Comparison of ENCODE assay signal across 12 cellular contexts in genomic region chr2:68237976-68238580, GRCh38. TPM values are rescaled to one million over a fixed set of nuclear protein-coding genes. Genes with fewer than 3 reads are reported as not detected.
DNase-seq lines count a peak whose midpoint lies in the region; ATAC-seq, FAIRE-seq and TF ChIP-seq lines count a peak whose summit lies in the region.
"Had no signal": no experiment of that assay in that cellular context is flagged by ENCODE, and none has a peak within 500 bp of the region (broad histone marks: within the 10 kb centered on the region; RNA-seq: fewer than 3 reads in every experiment).

No MANE protein-coding gene starts in this region.

- no peak overlapping the region for H2BK5ac ChIP-seq in mesendoderm (ENCODE audit: low read length)

- H3K56ac ChIP-seq in mesendoderm (ENCODE audit: low read length): no peak overlapping the region

- H3K4me3 ChIP-seq in keratinocyte (ENCODE audit: control insufficient read depth in 2 of 3, extremely low read depth in 1 of 3, insufficient read depth in 2 of 3, low read depth in 1 of 3, low read length in 3 of 3) (no peak overlapping the region), stomach smooth muscle (ENCODE audit: low read length in 2 of 2) (peak overlapping the region in 1 of 2 donors; percentile 23), mesendoderm (ENCODE audit: low read length) (no peak overlapping the region)
- H3K4me3 ChIP-seq: esophagus squamous epithelium had no signal

- no peak for DNase-seq in Right ventricle myocardium superior
- no peak for DNase-seq in Right ventricle myocardium inferior (ENCODE audit: missing footprints)
- DNase-seq in keratinocyte (ENCODE audit: low read depth, low spot score): no peak
- no peak for DNase-seq in mesendoderm
- DNase-seq: esophagus squamous epithelium, NCI-H1092, NCI-H510A treated with DMSO at 0.1 percent for 48 hours had no signal

- no peak overlapping the region for H4K5ac ChIP-seq in mesendoderm (ENCODE audit: low read length)

- H3K27ac ChIP-seq in VCaP: 0 out of 2 replicates have a peak overlapping the region, but pooled peaks have one; percentile 1
- peak overlapping the region; percentile 18 for H3K27ac ChIP-seq in keratinocyte (ENCODE audit: control insufficient read depth, insufficient read depth, low read length)
- peak overlapping the region; percentile 4 for H3K27ac ChIP-seq in stomach smooth muscle (ENCODE audit: low read length)
- H3K27ac ChIP-seq in mesendoderm (ENCODE audit: low read depth, low read length): no peak overlapping the region
- H3K27ac ChIP-seq: parathyroid adenoma had no signal

- H3K4me1 ChIP-seq in keratinocyte (ENCODE audit: control insufficient read depth, extremely low read depth, insufficient read depth, low read length): peaks cover 52% of the 10 kb centered on the region
- peaks cover 10% of the 10 kb centered on the region for H3K4me1 ChIP-seq in stomach smooth muscle (ENCODE audit: control insufficient read depth, insufficient read depth, low read length)
- no peaks in the 10 kb centered on the region for H3K4me1 ChIP-seq in mesendoderm (ENCODE audit: control insufficient read depth, low read depth, low read length)

- peak; percentile 49 for ATAC-seq in Right ventricle myocardium superior (ENCODE audit: poor library complexity)
- ATAC-seq in Right ventricle myocardium inferior: no peak
- ATAC-seq in HG02870 (IDR thresholded peaks at IDR 0.05; ENCODE audit: unreplicated experiment): no peak
- no peak for ATAC-seq in GM21576 (IDR thresholded peaks at IDR 0.05; ENCODE audit: unreplicated experiment)

- no CpG with 5 or more reads among the region's 4 CpGs for WGBS in mesendoderm (ENCODE audit: extremely low coverage, insufficient coverage, low lambda C conversion rate)

- no peak overlapping the region for H2BK120ac ChIP-seq in mesendoderm (ENCODE audit: low read depth, low read length)

- no peak overlapping the region for H3K9ac ChIP-seq in keratinocyte (ENCODE audit: control insufficient read depth, extremely low read depth, insufficient read depth, low read length)
- no peak overlapping the region for H3K9ac ChIP-seq in stomach smooth muscle (ENCODE audit: low read length in 2 of 2)
- no peak overlapping the region for H3K9ac ChIP-seq in mesendoderm (ENCODE audit: low read length)
- H3K9ac ChIP-seq: parathyroid adenoma had no signal

- H3K27me3 ChIP-seq in keratinocyte (ENCODE audit: control insufficient read depth, extremely low read depth, insufficient read depth, low read length): no peaks in the 10 kb centered on the region
- H3K27me3 ChIP-seq in stomach smooth muscle (ENCODE audit: control insufficient read depth in 1 of 2, insufficient read depth in 2 of 2, low read length in 2 of 2): no peaks in the 10 kb centered on the region
- H3K27me3 ChIP-seq in mesendoderm (ENCODE audit: insufficient read depth, low read length, poor library complexity): no peaks in the 10 kb centered on the region
- H3K27me3 ChIP-seq: esophagus squamous epithelium had no signal

- intact Hi-C loops in Right ventricle myocardium superior (cut with DNase I): loop anchor here (5.0 kb wide), 1 partner anchor 41 kb away; no protein-coding TSS in a partner anchor
- intact Hi-C loops in Right ventricle myocardium inferior (cut with DNase I): no loop called here

- H3K36me3 ChIP-seq in keratinocyte (ENCODE audit: control insufficient read depth in 2 of 2, extremely low read depth in 1 of 2, insufficient read depth in 2 of 2, low read length in 2 of 2) (peaks cover 0 to 3% of the 10 kb centered on the region in 2 experiments), stomach smooth muscle (ENCODE audit: control insufficient read depth in 2 of 2, insufficient read depth in 2 of 2, low read length in 2 of 2) (no peaks in the 10 kb centered on the region), mesendoderm (ENCODE audit: control insufficient read depth, insufficient read depth, low read length) (no peaks in the 10 kb centered on the region)
- H3K36me3 ChIP-seq: esophagus squamous epithelium had no signal

- H4K20me1 ChIP-seq in keratinocyte (ENCODE audit: control insufficient read depth, extremely low read depth, insufficient read depth, low read length): peaks cover 24% of the 10 kb centered on the region

- H3K9me3 ChIP-seq in keratinocyte (ENCODE audit: control insufficient read depth, low read depth, low read length) (no peaks in the 10 kb centered on the region), stomach smooth muscle (ENCODE audit: control insufficient read depth in 2 of 2, low read length in 2 of 2) (no peaks in the 10 kb centered on the region)
- H3K9me3 ChIP-seq: esophagus squamous epithelium had no signal

- peaks cover 5% of the 10 kb centered on the region for H3K9me1 ChIP-seq in keratinocyte (ENCODE audit: control insufficient read depth, extremely low read depth, insufficient read depth, low read length)

- H3K79me2 ChIP-seq in keratinocyte (ENCODE audit: control insufficient read depth, insufficient read depth, low read length) (peaks cover 100% of the 10 kb centered on the region), mesendoderm (ENCODE audit: control insufficient read depth, insufficient read depth, low read length) (peaks cover 75% of the 10 kb centered on the region)

- H2BK15ac ChIP-seq in mesendoderm (replicated peaks; ENCODE audit: low read depth): no peak overlapping the region

- no peak overlapping the region for H3K23ac ChIP-seq in mesendoderm (ENCODE audit: low read length)

- H2AK5ac ChIP-seq in mesendoderm (ENCODE audit: low read length): no peak overlapping the region

- no peak overlapping the region for H3K4ac ChIP-seq in mesendoderm (ENCODE audit: low read depth, low read length)

- no peak overlapping the region for H2AFZ ChIP-seq in keratinocyte (ENCODE audit: control insufficient read depth, low read length)
- H2AFZ ChIP-seq: parathyroid adenoma had no signal

- H4K8ac ChIP-seq in mesendoderm (ENCODE audit: low read depth, low read length): no peak overlapping the region

- no peak for FAIRE-seq in keratinocyte (lab: Jason Lieb, UNC)

- H3K4me2 ChIP-seq in keratinocyte (ENCODE audit: control insufficient read depth, extremely low read depth, insufficient read depth, low read depth, low read length): peak overlapping the region; percentile 60
- H3K4me2 ChIP-seq in mesendoderm (ENCODE audit: low read length): no peak overlapping the region

- dilution Hi-C loops in keratinocyte (cut with MboI; ENCODE audit: extremely low pct_ligation_motif_present, low sequenced_read_pairs): no loop called here

- TF ChIP-seq CTCF in VCaP (conservative IDR thresholded peaks at IDR 0.05) (no peak), keratinocyte (optimal IDR thresholded peaks at IDR 0.05 in 1 of 3, IDR thresholded peaks at IDR 0.05 in 1 of 3, conservative IDR thresholded peaks at IDR 0.05 in 1 of 3; ENCODE audit: extremely low read depth in 1 of 3, insufficient read depth in 2 of 3, low read length in 3 of 3) (no peak)

- no peak overlapping the region for H3K18ac ChIP-seq in mesendoderm (ENCODE audit: low read length)

- H3K79me1 ChIP-seq in mesendoderm (ENCODE audit: low read length): no peaks in the 10 kb centered on the region

RNA-seq across cellular contexts. Expression of gene PPP3R1, which starts 14.3 kb away (rescaled TPM):
- total RNA-seq in Right ventricle myocardium superior (38.6 TPM), Right ventricle myocardium inferior (41.6 TPM)
- polyA plus RNA-seq in keratinocyte: 10.1 to 28.5 TPM (median 21.6 TPM) in 3 replicates
- polyA plus RNA-seq in keratinocyte (2011; ENCODE audit: low read depth): 36.9 TPM
- 14.2 and 29.6 TPM in 2 replicates for polyA plus RNA-seq in keratinocyte (2011; cell fraction: cytosol; rRNA removed)
- polyA plus RNA-seq in keratinocyte (2011; cell fraction: nucleus; rRNA removed): 15.9 and 20.8 TPM in 2 replicates
- 29.9 and 37.5 TPM in 2 replicates for polyA plus RNA-seq in keratinocyte (2012; ENCODE audit: low replicate concordance)
- polyA minus RNA-seq in keratinocyte: 5.2 to 31.0 TPM (median 12.3 TPM) in 3 replicates
- 22.6 TPM for polyA minus RNA-seq in keratinocyte (2011; cell fraction: cytosol; rRNA and poly(A)+ RNA removed)
- polyA minus RNA-seq in keratinocyte (2011; cell fraction: nucleus; rRNA and poly(A)+ RNA removed): 13.1 and 22.5 TPM in 2 replicates
- 42.4 TPM for polyA plus RNA-seq in mesendoderm (2013, experiment 1 of 2)
- 42.0 TPM for polyA plus RNA-seq in mesendoderm (2013, experiment 2 of 2)
